ENCODE assay signal across 2 cellular contexts in the genomic region with DNA sequence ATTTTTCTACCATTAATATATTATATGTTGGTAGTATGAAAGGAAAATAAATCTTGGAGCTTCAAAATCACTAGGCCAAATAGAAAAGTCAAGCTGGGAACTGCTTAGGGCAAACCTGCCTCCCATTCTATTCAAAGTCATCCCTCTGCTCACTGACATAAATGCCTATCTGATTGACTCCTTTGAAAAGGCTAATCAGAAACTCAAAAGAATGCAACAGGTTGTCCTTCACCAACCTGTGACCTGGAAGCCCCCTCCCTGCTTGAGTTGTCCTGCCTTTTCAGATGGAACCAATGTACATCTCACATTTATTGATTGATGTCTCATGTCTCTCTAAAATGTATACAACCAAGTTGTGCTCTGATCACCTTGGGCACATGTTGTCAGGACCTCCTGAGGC.
TF ChIP-seq lines count a peak whose summit lies in the region.

No MANE protein-coding gene starts in this region.

TF ChIP-seq in A549, 52 proteins besides CTCF, POLR2A, EP300 and RAD21:
- TF ChIP-seq HOXB13 (CRISPR knock-in tag; IDR thresholded peaks at IDR 0.05; ENCODE audit: low read depth): no peak
- no peak for TF ChIP-seq SREBF2 (IDR thresholded peaks at IDR 0.05)
- no peak for TF ChIP-seq SMC3 (IDR thresholded peaks at IDR 0.05)
- no peak for TF ChIP-seq EHF (CRISPR knock-in tag; IDR thresholded peaks at IDR 0.05)
TF ChIP-seq in A549: peak in this region for 0.

TF ChIP-seq in IMR-90, 13 proteins besides CTCF, POLR2A, EP300 and RAD21:
- no peak for TF ChIP-seq USF2 (IDR thresholded peaks at IDR 0.05; ENCODE audit: low read depth, low read length)
- TF ChIP-seq RCOR1 (IDR thresholded peaks at IDR 0.05; ENCODE audit: insufficient replicate concordance, low read length): no peak
- no peak for TF ChIP-seq MAZ (IDR thresholded peaks at IDR 0.05; ENCODE audit: borderline replicate concordance, low read depth, low read length)
- no peak for TF ChIP-seq BHLHE40 (IDR thresholded peaks at IDR 0.05; ENCODE audit: low read depth, low read length)
- no peak for TF ChIP-seq FOS (IDR thresholded peaks at IDR 0.05; ENCODE audit: low read depth, low read length)
- TF ChIP-seq NFE2L2 (IDR thresholded peaks at IDR 0.05; ENCODE audit: low read depth, low read length): no peak
- no peak for TF ChIP-seq RFX5 (IDR thresholded peaks at IDR 0.05; ENCODE audit: low read depth, low read length)
